Comparison of ENCODE assay signal across 11 cellular contexts in genomic region chr12:74728006-74728405, GRCh38.
"Had no signal": no experiment of that assay in that cellular context is flagged by ENCODE, and none has a peak within 500 bp of the region (broad histone marks: within the 10 kb centered on the region; RNA-seq: fewer than 3 reads in every experiment).

No MANE protein-coding gene starts in this region.

- H2AFZ ChIP-seq: GM23248, GM23338 had no signal

- H3K27ac Mint-ChIP-seq: GM23338, H9, HFFc6 had no signal

- H3K4me2 ChIP-seq: GM23338 had no signal

- H3K27ac ChIP-seq: GM23248 had no signal

- H3K4me1 ChIP-seq: HAP-1 had no signal

- H3K9me3 ChIP-seq: HAP-1 had no signal

- H3K36me3 ChIP-seq: HAP-1 had no signal

- H3K9ac ChIP-seq: GM23248 had no signal

- H3K9me3 Mint-ChIP-seq: GM23338, H9, HFFc6 had no signal

- DNase-seq: GM23248, GOT3, H7, H9, HCEC 1CT, HFFc6 had no signal

- H3K4me3 Mint-ChIP-seq: GM23338, H9, HFFc6 had no signal

- ATAC-seq: GM23338, HCT116 had no signal

- H3K4me3 ChIP-seq: GM23248, GM23338, HAP-1 had no signal

- FAIRE-seq: H1, H54 had no signal
